13 cellular contexts compared by ENCODE assay signal in genomic region chr11:94770563-94771120, GRCh38. TPM values are rescaled to one million over a fixed set of nuclear protein-coding genes. Genes with fewer than 3 reads are reported as not detected.
DNase-seq lines count a peak whose midpoint lies in the region; ATAC-seq and TF ChIP-seq lines count a peak whose summit lies in the region.
"Had no signal": no experiment of that assay in that cellular context is flagged by ENCODE, and none has a peak within 500 bp of the region (broad histone marks: within the 10 kb centered on the region; RNA-seq: fewer than 3 reads in every experiment).

No MANE protein-coding gene starts in this region.

- H3K9ac ChIP-seq in HUES6 (ENCODE audit: low read length) (no peak overlapping the region), endocrine pancreas (ENCODE audit: control insufficient read depth, insufficient read depth, low read length) (no peak overlapping the region), neural cell (ENCODE audit: low read length) (no peak overlapping the region)

- TF ChIP-seq CTCF in neural cell (IDR thresholded peaks at IDR 0.05; ENCODE audit: poor library complexity, severe bottlenecking), result no peak
- TF ChIP-seq CTCF in activated CD8-positive, alpha-beta T cell treated with anti-CD3 and anti-CD28 coated beads for 36 hours (IDR thresholded peaks at IDR 0.05), result no peak

- H3K79me2 ChIP-seq in ACC112 (ENCODE audit: control insufficient read depth, insufficient read depth, low read length, unreplicated experiment) (peaks cover 69% of the 10 kb centered on the region), neural cell (replicated peaks; ENCODE audit: insufficient read depth, low read length) (peaks cover 68% of the 10 kb centered on the region)

- CTCF ChIA-PET in activated CD8-positive, alpha-beta T cell treated with anti-CD3 and anti-CD28 coated beads for 36 hours (lab: Charles Lee), result no interaction called here

- H3K36me3 Mint-ChIP-seq in activated CD8-positive, alpha-beta T cell treated with anti-CD3 and anti-CD28 coated beads for 36 hours (ENCODE audit: low read depth), result no peaks in the 10 kb centered on the region

- H3K27ac Mint-ChIP-seq in activated CD8-positive, alpha-beta T cell treated with anti-CD3 and anti-CD28 coated beads for 36 hours, result no peak overlapping the region
- H3K27ac Mint-ChIP-seq: CD4-positive, alpha-beta T cell had no signal

- H3K4me3 Mint-ChIP-seq in activated CD8-positive, alpha-beta T cell treated with anti-CD3 and anti-CD28 coated beads for 36 hours, result no peak overlapping the region

- peaks cover 39% of the 10 kb centered on the region for H3K27me3 Mint-ChIP-seq in activated CD8-positive, alpha-beta T cell treated with anti-CD3 and anti-CD28 coated beads for 36 hours

- H3F3A ChIP-seq in neural cell (ENCODE audit: insufficient read depth, low read length, poor library complexity, severe bottlenecking), result no peaks in the 10 kb centered on the region

- POLR2A ChIA-PET in activated CD8-positive, alpha-beta T cell treated with anti-CD3 and anti-CD28 coated beads for 36 hours (lab: Charles Lee), result no interaction called here

- peaks cover 10% of the 10 kb centered on the region for H3K4me1 Mint-ChIP-seq in activated CD8-positive, alpha-beta T cell treated with anti-CD3 and anti-CD28 coated beads for 36 hours (ENCODE audit: low read depth)

- H3K9me2 ChIP-seq in neural cell (ENCODE audit: insufficient read depth, low read length), result no peaks in the 10 kb centered on the region

- no peaks in the 10 kb centered on the region for H3K9me3 ChIP-seq in HUES6 (ENCODE audit: control insufficient read depth, insufficient read depth, low read depth, low read length)
- no peaks in the 10 kb centered on the region for H3K9me3 ChIP-seq in endocrine pancreas (ENCODE audit: control insufficient read depth, low read length)
- H3K9me3 ChIP-seq in neural cell (ENCODE audit: low read length), result no peaks in the 10 kb centered on the region
- H3K9me3 ChIP-seq: neutrophil had no signal

- H3K4me1 ChIP-seq in ACC112 (ENCODE audit: control insufficient read depth, insufficient read depth, low read length, unreplicated experiment) (peaks cover 25% of the 10 kb centered on the region), HUES6 (ENCODE audit: control insufficient read depth, insufficient read depth, low read length) (peaks cover 36% of the 10 kb centered on the region), endocrine pancreas (ENCODE audit: control insufficient read depth, insufficient read depth, low read length) (no peaks in the 10 kb centered on the region)

- no peaks in the 10 kb centered on the region for H4K20me1 ChIP-seq in neural cell (ENCODE audit: insufficient read depth)

- no peak for TF ChIP-seq EP300 in neural cell (conservative IDR thresholded peaks at IDR 0.05; ENCODE audit: poor library complexity, severe bottlenecking)

- ATAC-seq in HG02938 (IDR thresholded peaks at IDR 0.05; ENCODE audit: unreplicated experiment), result no peak
- ATAC-seq in GM21576 (IDR thresholded peaks at IDR 0.05; ENCODE audit: unreplicated experiment), result no peak
- ATAC-seq in activated CD8-positive, alpha-beta T cell treated with anti-CD3 and anti-CD28 coated beads for 36 hours, result no peak

- no peak for DNase-seq in SIG-M5 (lab: John Stamatoyannopoulos, UW)
- DNase-seq in activated CD8-positive, alpha-beta T cell treated with anti-CD3 and anti-CD28 coated beads for 36 hours, result no peak
- DNase-seq: CD4-positive, alpha-beta T cell; hypothalamus; NCI-H748 treated with DMSO at 0.1 percent for 48 hours had no signal

- H3K4me2 ChIP-seq in neural cell (ENCODE audit: low read length), result peak overlapping the region; percentile 87

- intact Hi-C loops in activated CD8-positive, alpha-beta T cell treated with anti-CD3 and anti-CD28 coated beads for 36 hours (cut with micrococcal nuclease), result no loop called here

- no peak for TF ChIP-seq RAD21 in neural cell (conservative IDR thresholded peaks at IDR 0.05)

- peak overlapping the region; percentile 92 for H3K4me3 ChIP-seq in ACC112 (ENCODE audit: low read depth, low read length)
- peak overlapping the region; percentile 88 for H3K4me3 ChIP-seq in HUES6 (ENCODE audit: low read depth, low read length)
- peak overlapping the region; percentile 50 for H3K4me3 ChIP-seq in endocrine pancreas (ENCODE audit: control insufficient read depth, insufficient read depth, low read length)
- peak overlapping the region; percentile 91 for H3K4me3 ChIP-seq in neural cell (ENCODE audit: low read length)

- H3K36me3 ChIP-seq in ACC112 (ENCODE audit: insufficient read depth, low read length) (no peaks in the 10 kb centered on the region), HUES6 (ENCODE audit: control insufficient read depth, insufficient read depth, low read length) (no peaks in the 10 kb centered on the region; the same call in 1 of the 2 replicates), endocrine pancreas (ENCODE audit: control insufficient read depth, insufficient read depth, low read length) (no peaks in the 10 kb centered on the region), neural cell (ENCODE audit: insufficient read depth, low read length) (no peaks in the 10 kb centered on the region)
- H3K36me3 ChIP-seq: cardiac muscle cell, neutrophil had no signal

- H3K27me3 ChIP-seq in ACC112 (ENCODE audit: insufficient read depth, low read length) (no peaks in the 10 kb centered on the region), HUES6 (ENCODE audit: control insufficient read depth, insufficient read depth, low read length) (peaks cover 36% of the 10 kb centered on the region), endocrine pancreas (ENCODE audit: control insufficient read depth, insufficient read depth, low read length) (no peaks in the 10 kb centered on the region), neural cell (ENCODE audit: insufficient read depth, low read depth, low read length) (no peaks in the 10 kb centered on the region)

- H3K27ac ChIP-seq in ACC112 (ENCODE audit: low read depth, low read length) (no peak overlapping the region), HUES6 (ENCODE audit: low read depth, low read length) (no peak overlapping the region), neural cell (ENCODE audit: low read length) (no peak overlapping the region)
- H3K27ac ChIP-seq: cardiac muscle cell, neutrophil had no signal

- H3K9me3 Mint-ChIP-seq in activated CD8-positive, alpha-beta T cell treated with anti-CD3 and anti-CD28 coated beads for 36 hours, result no peaks in the 10 kb centered on the region
- H3K9me3 Mint-ChIP-seq: CD4-positive, alpha-beta T cell had no signal

- H2AFZ ChIP-seq in ACC112 (ENCODE audit: low read length, unreplicated experiment) (no peak overlapping the region), neural cell (ENCODE audit: low read depth, low read length) (no peak overlapping the region)

TF ChIP-seq in neural cell, 6 proteins besides CTCF, POLR2A, EP300 and RAD21:
- TF ChIP-seq POLR2AphosphoS5 (IDR thresholded peaks at IDR 0.05) (no peak), SMC3 (conservative IDR thresholded peaks at IDR 0.05; ENCODE audit: poor library complexity) (no peak), EZH2 (IDR thresholded peaks at IDR 0.05; ENCODE audit: borderline replicate concordance, insufficient read depth, low read length, poor library complexity, severe bottlenecking) (no peak), MXI1 (conservative IDR thresholded peaks at IDR 0.05; ENCODE audit: poor library complexity, severe bottlenecking) (no peak), REST (IDR thresholded peaks at IDR 0.05; ENCODE audit: borderline replicate concordance) (no peak), TAF1 (IDR thresholded peaks at IDR 0.05; ENCODE audit: low read depth) (no peak)
TF ChIP-seq in neural cell: peak in this region for 0.

RNA-seq across cellular contexts. Expression of gene AMOTL1, which starts 2.5 kb away (rescaled TPM):
- 10.7 and 12.6 TPM in 2 replicates for polyA plus RNA-seq in neural cell
- 58.4 and 66.3 TPM in 2 replicates for polyA minus RNA-seq in neural cell
- total RNA-seq in activated CD8-positive, alpha-beta T cell treated with anti-CD3 and anti-CD28 coated beads for 36 hours, result 1 to 10 TPM; 1.5 to 1.7 TPM
